In genomic region chr5:159133041-159133741, GRCh38 we compare ENCODE assay signal across 9 cellular contexts. TPM values are rescaled to one million over a fixed set of nuclear protein-coding genes. Genes with fewer than 3 reads are reported as not detected.
DNase-seq lines count a peak whose midpoint lies in the region; ATAC-seq, FAIRE-seq and TF ChIP-seq lines count a peak whose summit lies in the region.
"Had no signal": no experiment of that assay in that cellular context is flagged by ENCODE, and none has a peak within 500 bp of the region (broad histone marks: within the 10 kb centered on the region; RNA-seq: fewer than 3 reads in every experiment).

No MANE protein-coding gene starts in this region.

- no peak overlapping the region for H3K27ac ChIP-seq in tibial nerve

- WGBS in tibial nerve, 2 donors: 30 to 31% methylated on average over 11 of the region's 11 CpGs

- TF ChIP-seq POLR2A in tibial nerve (IDR thresholded peaks at IDR 0.05): no peak

- H3K9me3 ChIP-seq in tibial nerve: no peaks in the 10 kb centered on the region

- peaks cover 13% of the 10 kb centered on the region for H3K27me3 Mint-ChIP-seq in activated T-helper 17 cell treated with anti-CD3 and anti-CD28 coated beads, Interleukin-2, amount 50 U/mL, for 72 hours

- peaks cover 0 to 11% (median 0%) of the 10 kb centered on the region in 4 donors for H3K4me1 ChIP-seq in tibial nerve

- H3K36me3 ChIP-seq in bronchial epithelial cell (ENCODE audit: control insufficient read depth, insufficient read depth, low read length): no peaks in the 10 kb centered on the region
- no peaks in the 10 kb centered on the region for H3K36me3 ChIP-seq in tibial nerve

- H3K4me3 ChIP-seq in bronchial epithelial cell (ENCODE audit: low read depth, low read length) (no peak overlapping the region), tibial nerve (peak overlapping the region in 1 of 4 donors; percentile 24)

- no peaks in the 10 kb centered on the region for H3K4me1 Mint-ChIP-seq in activated T-helper 17 cell treated with anti-CD3 and anti-CD28 coated beads, Interleukin-2, amount 50 U/mL, for 72 hours

- DNase-seq in NCI-H2171 treated with DMSO at 0.1 percent for 48 hours (lab: John Stamatoyannopoulos, UW) (peak; percentile 37), NCI-H2171 (lab: John Stamatoyannopoulos, UW) (no peak), NCI-H748 (lab: John Stamatoyannopoulos, UW; ENCODE audit: unreplicated experiment) (peak; percentile 49), bronchial epithelial cell (ENCODE audit: low read depth) (peak; percentile 76), left kidney (ENCODE audit: low read depth, low spot score) (peak; percentile 61), tibial nerve (ENCODE audit: low spot score in 2 of 2) (peak in 1 of 2 donors; percentile 42)

- FAIRE-seq in bronchial epithelial cell (lab: Jason Lieb, UNC): no peak

- no peaks in the 10 kb centered on the region for H3K9me3 Mint-ChIP-seq in activated T-helper 17 cell treated with anti-CD3 and anti-CD28 coated beads, Interleukin-2, amount 50 U/mL, for 72 hours
- H3K9me3 Mint-ChIP-seq: stimulated activated naive CD8-positive, alpha-beta T cell treated with anti-CD3 and anti-CD28 coated beads, Interleukin-15, Interleukin-2, amounts not matched to agents 100 ng/mL and 50 ng/mL, for 24 hours had no signal

- TF ChIP-seq CTCF in bronchial epithelial cell (IDR thresholded peaks at IDR 0.05; ENCODE audit: insufficient read depth, low read length, severe bottlenecking) (peak; percentile 57), tibial nerve (IDR thresholded peaks at IDR 0.05) (peak; percentile 60 to 82 (median 74))

- peak in 1 of 2 donors; percentile 34 for TF ChIP-seq EP300 in tibial nerve (IDR thresholded peaks at IDR 0.05)

- no peaks in the 10 kb centered on the region for H3K36me3 Mint-ChIP-seq in activated T-helper 17 cell treated with anti-CD3 and anti-CD28 coated beads, Interleukin-2, amount 50 U/mL, for 72 hours (ENCODE audit: low read depth)

- no peak overlapping the region for H3K27ac Mint-ChIP-seq in activated T-helper 17 cell treated with anti-CD3 and anti-CD28 coated beads, Interleukin-2, amount 50 U/mL, for 72 hours
- H3K27ac Mint-ChIP-seq: stimulated activated naive CD8-positive, alpha-beta T cell treated with anti-CD3 and anti-CD28 coated beads, Interleukin-15, Interleukin-2, amounts not matched to agents 100 ng/mL and 50 ng/mL, for 24 hours had no signal

- ATAC-seq in HG02870 (IDR thresholded peaks at IDR 0.05; ENCODE audit: unreplicated experiment): peak; percentile 68
- ATAC-seq in activated T-helper 17 cell treated with anti-CD3 and anti-CD28 coated beads, Interleukin-2, amount 50 U/mL, for 72 hours (replicated peaks): no peak

- H3K4me3 Mint-ChIP-seq in activated T-helper 17 cell treated with anti-CD3 and anti-CD28 coated beads, Interleukin-2, amount 50 U/mL, for 72 hours: no peak overlapping the region
- H3K4me3 Mint-ChIP-seq: stimulated activated naive CD8-positive, alpha-beta T cell treated with anti-CD3 and anti-CD28 coated beads, Interleukin-15, Interleukin-2, amounts not matched to agents 100 ng/mL and 50 ng/mL, for 24 hours had no signal

- H3K27me3 ChIP-seq in bronchial epithelial cell (ENCODE audit: control insufficient read depth, insufficient read depth, low read length) (peaks cover 3% of the 10 kb centered on the region), tibial nerve (peaks cover 0 to 13% of the 10 kb centered on the region in 2 donors)

RNA-seq across cellular contexts. Expression of gene EBF1, which starts 33.5 kb away (rescaled TPM):
- not detected in 2 replicates for total RNA-seq in bronchial epithelial cell
- 10 to 100 TPM; 47.4 to 76.5 (median 53.9) TPM for total RNA-seq in tibial nerve
- total RNA-seq in activated T-helper 17 cell treated with anti-CD3 and anti-CD28 coated beads, Interleukin-2, amount 50 U/mL, for 72 hours: under 1 TPM in 1 of 2 donors, not detected in 1; 0.37 TPM

Comparison
In these comparisons a context has a peak if more than half of its experiments do, and no peak if none do; other contexts are left out.
1. RNA of gene EBF1, which starts 33.5 kb away (total RNA-seq): 47.4 to 76.5 TPM in tibial nerve; 0.37 TPM in activated T-helper 17 cell treated with anti-CD3 and anti-CD28 coated beads, Interleukin-2, amount 50 U/mL, for 72 hours and not detected in bronchial epithelial cell; every median in the first group is over 10 times any median in the second.